ENCODE assay signal across 7 cellular contexts in the genomic region with DNA sequence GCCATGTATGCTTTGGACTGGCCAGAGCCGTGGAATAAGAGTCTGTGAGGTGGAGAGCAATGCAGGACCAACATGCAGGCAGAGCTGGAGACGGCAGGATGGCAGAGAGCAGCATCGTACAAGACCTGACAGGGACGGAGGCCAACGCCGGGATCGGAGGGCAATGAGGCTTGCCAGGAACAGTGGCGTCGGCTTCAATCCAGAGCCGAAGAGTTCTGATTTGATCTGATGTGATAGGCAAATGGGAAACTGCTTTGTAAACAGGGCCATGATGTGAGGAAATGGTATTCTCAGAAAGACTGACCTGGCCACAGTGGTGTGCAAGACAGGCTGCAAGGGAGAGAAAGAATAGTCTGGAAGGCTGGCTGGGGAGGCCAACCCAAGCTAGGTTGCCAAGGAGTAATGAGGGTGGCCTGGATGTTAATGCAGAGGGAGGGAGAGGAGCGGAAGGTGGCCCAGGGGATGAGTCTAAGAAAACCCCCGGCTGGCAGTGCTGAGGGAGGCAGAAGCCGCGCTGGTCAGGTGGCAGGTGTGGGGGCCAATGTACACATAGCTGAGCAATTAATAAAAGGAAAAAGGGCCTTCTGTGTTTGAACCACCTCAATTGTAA. TPM values are rescaled to one million over a fixed set of nuclear protein-coding genes. Genes with fewer than 3 reads are reported as not detected.
A peak's percentile ranks its signal among the peaks of the same experiment; 100 is the strongest.
DNase-seq lines count a peak whose midpoint lies in the region; ATAC-seq and TF ChIP-seq lines count a peak whose summit lies in the region.

No MANE protein-coding gene starts in this region.

- H3K27me3 Mint-ChIP-seq in brain, result peaks cover 4% of the 10 kb centered on the region

- ATAC-seq in GM19463 (IDR thresholded peaks at IDR 0.05; ENCODE audit: unreplicated experiment) (peak; percentile 5), HG03135 (IDR thresholded peaks at IDR 0.05; ENCODE audit: unreplicated experiment) (peak; percentile 28)

- no peak for TF ChIP-seq CTCF in brain (conservative IDR thresholded peaks at IDR 0.05)

- peaks cover 14% of the 10 kb centered on the region for H3K36me3 Mint-ChIP-seq in brain

- DNase-seq in retina (peak; percentile 12), OCI-M1 (lab: John Stamatoyannopoulos, UW) (no peak), middle frontal gyrus (ENCODE audit: extremely low spot score, low spot score) (no peak)
- no peak for DNase-seq in effector CD4-positive, alpha-beta T cell

- peak overlapping the region in 4 of 5 experiments; percentile 6 to 50 (median 10) for H3K27ac Mint-ChIP-seq in brain

- H3K9me3 Mint-ChIP-seq in brain, result no peaks in the 10 kb centered on the region

- H3K4me1 Mint-ChIP-seq in brain, result peaks cover 5% of the 10 kb centered on the region

- H3K4me3 Mint-ChIP-seq in brain, result no peak overlapping the region

RNA-seq across cellular contexts. Expression of a gene that starts 26.7 kb away (rescaled TPM):
- polyA plus RNA-seq in brain (ENCODE audit: insufficient read depth, low read depth, low replicate concordance), result 9.1 TPM
